In genomic region chr17:63911657-63912100, GRCh38 we compare ENCODE assay signal across 6 cellular contexts. TPM values are rescaled to one million over a fixed set of nuclear protein-coding genes. Genes with fewer than 3 reads are reported as not detected.
DNase-seq lines count a peak whose midpoint lies in the region; ATAC-seq, FAIRE-seq and TF ChIP-seq lines count a peak whose summit lies in the region.

No MANE protein-coding gene starts in this region.

- no peaks in the 10 kb centered on the region for H3K9me3 ChIP-seq in keratinocyte (ENCODE audit: control insufficient read depth, low read depth, low read length)

- H3K9me1 ChIP-seq in keratinocyte (ENCODE audit: control insufficient read depth, extremely low read depth, insufficient read depth, low read length), result no peaks in the 10 kb centered on the region

- DNase-seq in AG08395 (ENCODE audit: low spot score) (peak; percentile 61), LoVo (ENCODE audit: low spot score) (peak; percentile 24), keratinocyte (ENCODE audit: low read depth, low spot score) (no peak)
- DNase-seq in activated T-cell treated with anti-CD3 and anti-CD28 coated beads, Interleukin-2, amount 50 U/mL, for 1 hour, result peak; percentile 67
- peak; percentile 62 to 71 for DNase-seq in stimulated activated naive CD8-positive, alpha-beta T cell treated with anti-CD3 and anti-CD28 coated beads, Interleukin-15, amount 100 ng/mL, for 72 hours

- no peaks in the 10 kb centered on the region for H4K20me1 ChIP-seq in keratinocyte (ENCODE audit: control insufficient read depth, extremely low read depth, insufficient read depth, low read length)

- no peak overlapping the region for H3K4me3 Mint-ChIP-seq in stimulated activated naive CD8-positive, alpha-beta T cell treated with anti-CD3 and anti-CD28 coated beads, Interleukin-15, amount 100 ng/mL, for 72 hours

- no peaks in the 10 kb centered on the region for H3K4me1 ChIP-seq in keratinocyte (ENCODE audit: control insufficient read depth, extremely low read depth, insufficient read depth, low read length)

- H3K27me3 ChIP-seq in keratinocyte (ENCODE audit: control insufficient read depth, extremely low read depth, insufficient read depth, low read length), result no peaks in the 10 kb centered on the region

- H3K36me3 ChIP-seq in keratinocyte (ENCODE audit: control insufficient read depth in 2 of 2, extremely low read depth in 1 of 2, insufficient read depth in 2 of 2, low read length in 2 of 2), result no peaks in the 10 kb centered on the region

- no peak overlapping the region for H3K27ac Mint-ChIP-seq in stimulated activated naive CD8-positive, alpha-beta T cell treated with anti-CD3 and anti-CD28 coated beads, Interleukin-15, amount 100 ng/mL, for 72 hours

- peak; percentile 59 to 67 (median 63) for TF ChIP-seq CTCF in keratinocyte (optimal IDR thresholded peaks at IDR 0.05 in 1 of 3, IDR thresholded peaks at IDR 0.05 in 1 of 3, conservative IDR thresholded peaks at IDR 0.05 in 1 of 3; ENCODE audit: extremely low read depth in 1 of 3, insufficient read depth in 2 of 3, low read length in 3 of 3)

- no peaks in the 10 kb centered on the region for H3K9me3 Mint-ChIP-seq in stimulated activated naive CD8-positive, alpha-beta T cell treated with anti-CD3 and anti-CD28 coated beads, Interleukin-15, amount 100 ng/mL, for 72 hours

- no peak overlapping the region for H3K9ac ChIP-seq in keratinocyte (ENCODE audit: control insufficient read depth, extremely low read depth, insufficient read depth, low read length)

- dilution Hi-C loops in keratinocyte (cut with MboI; ENCODE audit: extremely low pct_ligation_motif_present, low sequenced_read_pairs), result no loop called here

- no peak for FAIRE-seq in keratinocyte (lab: Jason Lieb, UNC)

- no peaks in the 10 kb centered on the region for H3K27me3 Mint-ChIP-seq in stimulated activated naive CD8-positive, alpha-beta T cell treated with anti-CD3 and anti-CD28 coated beads, Interleukin-15, amount 100 ng/mL, for 72 hours

- no peak overlapping the region for H3K27ac ChIP-seq in keratinocyte (ENCODE audit: control insufficient read depth, insufficient read depth, low read length)

- H2AFZ ChIP-seq in keratinocyte (ENCODE audit: control insufficient read depth, low read length), result no peak overlapping the region

- peaks cover 10% of the 10 kb centered on the region for H3K4me1 Mint-ChIP-seq in stimulated activated naive CD8-positive, alpha-beta T cell treated with anti-CD3 and anti-CD28 coated beads, Interleukin-15, amount 100 ng/mL, for 72 hours

- H3K4me3 ChIP-seq in keratinocyte (ENCODE audit: control insufficient read depth in 2 of 3, extremely low read depth in 1 of 3, insufficient read depth in 2 of 3, low read depth in 1 of 3, low read length in 3 of 3), result no peak overlapping the region

- no peaks in the 10 kb centered on the region for H3K79me2 ChIP-seq in keratinocyte (ENCODE audit: control insufficient read depth, insufficient read depth, low read length)

- peak; percentile 72 for ATAC-seq in stimulated activated naive CD8-positive, alpha-beta T cell treated with anti-CD3 and anti-CD28 coated beads, Interleukin-15, amount 100 ng/mL, for 72 hours
- ATAC-seq in GM18870 (IDR thresholded peaks at IDR 0.05; ENCODE audit: unreplicated experiment), result no peak

- H3K4me2 ChIP-seq in keratinocyte (ENCODE audit: control insufficient read depth, extremely low read depth, insufficient read depth, low read depth, low read length), result no peak overlapping the region

RNA-seq across cellular contexts. Expression of gene CSHL1, which starts 0.6 kb away (rescaled TPM):
- polyA plus RNA-seq in keratinocyte, result not detected in 3 replicates
- not detected for polyA plus RNA-seq in keratinocyte (2011; ENCODE audit: low read depth)
- polyA plus RNA-seq in keratinocyte (2011; cell fraction: cytosol; rRNA removed), result not detected in 2 replicates
- not detected in 2 replicates for polyA plus RNA-seq in keratinocyte (2011; cell fraction: nucleus; rRNA removed)
- polyA plus RNA-seq in keratinocyte (2012; ENCODE audit: low replicate concordance), result not detected in 2 replicates
- polyA minus RNA-seq in keratinocyte, result not detected in 3 replicates
- polyA minus RNA-seq in keratinocyte (2011; cell fraction: cytosol; rRNA and poly(A)+ RNA removed), result not detected
- not detected in 2 replicates for polyA minus RNA-seq in keratinocyte (2011; cell fraction: nucleus; rRNA and poly(A)+ RNA removed)

RNA-seq across cellular contexts. Expression of gene GH1, which starts 7.0 kb away (rescaled TPM):
- polyA plus RNA-seq in keratinocyte, result not detected in 3 replicates
- not detected for polyA plus RNA-seq in keratinocyte (2011; ENCODE audit: low read depth)
- polyA plus RNA-seq in keratinocyte (2011; cell fraction: cytosol; rRNA removed), result not detected in 2 replicates
- polyA plus RNA-seq in keratinocyte (2011; cell fraction: nucleus; rRNA removed), result not detected in 2 replicates
- polyA plus RNA-seq in keratinocyte (2012; ENCODE audit: low replicate concordance), result not detected in 2 replicates
- not detected in 3 replicates for polyA minus RNA-seq in keratinocyte
- not detected for polyA minus RNA-seq in keratinocyte (2011; cell fraction: cytosol; rRNA and poly(A)+ RNA removed)
- polyA minus RNA-seq in keratinocyte (2011; cell fraction: nucleus; rRNA and poly(A)+ RNA removed), result not detected in 2 replicates

RNA-seq across cellular contexts. Expression of gene CSH1, which starts 15.3 kb away (rescaled TPM):
- not detected in 3 replicates for polyA plus RNA-seq in keratinocyte
- polyA plus RNA-seq in keratinocyte (2011; ENCODE audit: low read depth), result not detected
- not detected in 2 replicates for polyA plus RNA-seq in keratinocyte (2011; cell fraction: cytosol; rRNA removed)
- not detected in 2 replicates for polyA plus RNA-seq in keratinocyte (2011; cell fraction: nucleus; rRNA removed)
- polyA plus RNA-seq in keratinocyte (2012; ENCODE audit: low replicate concordance), result not detected in 2 replicates
- polyA minus RNA-seq in keratinocyte, result not detected in 3 replicates
- polyA minus RNA-seq in keratinocyte (2011; cell fraction: cytosol; rRNA and poly(A)+ RNA removed), result not detected
- polyA minus RNA-seq in keratinocyte (2011; cell fraction: nucleus; rRNA and poly(A)+ RNA removed), result not detected in 2 replicates

RNA-seq across cellular contexts. Expression of gene CD79B, which starts 20.5 kb away (rescaled TPM):
- 0.07 to 0.24 TPM (median 0.08 TPM) in 3 replicates for polyA plus RNA-seq in keratinocyte
- polyA plus RNA-seq in keratinocyte (2011; ENCODE audit: low read depth), result not detected
- 0.07 TPM in 1 of 2 replicates, not detected in the other for polyA plus RNA-seq in keratinocyte (2011; cell fraction: cytosol; rRNA removed)
- polyA plus RNA-seq in keratinocyte (2011; cell fraction: nucleus; rRNA removed), result not detected in 2 replicates
- not detected in 2 replicates for polyA plus RNA-seq in keratinocyte (2012; ENCODE audit: low replicate concordance)
- polyA minus RNA-seq in keratinocyte, result 0.19 to 0.46 TPM in 2 of 3 replicates, not detected in the other
- polyA minus RNA-seq in keratinocyte (2011; cell fraction: cytosol; rRNA and poly(A)+ RNA removed), result not detected
- polyA minus RNA-seq in keratinocyte (2011; cell fraction: nucleus; rRNA and poly(A)+ RNA removed), result not detected in 2 replicates

RNA-seq across cellular contexts. Expression of gene GH2, which starts 29.9 kb away (rescaled TPM):
- not detected in 3 replicates for polyA plus RNA-seq in keratinocyte
- polyA plus RNA-seq in keratinocyte (2011; ENCODE audit: low read depth), result not detected
- not detected in 2 replicates for polyA plus RNA-seq in keratinocyte (2011; cell fraction: cytosol; rRNA removed)
- not detected in 2 replicates for polyA plus RNA-seq in keratinocyte (2011; cell fraction: nucleus; rRNA removed)
- not detected in 2 replicates for polyA plus RNA-seq in keratinocyte (2012; ENCODE audit: low replicate concordance)
- polyA minus RNA-seq in keratinocyte, result not detected in 3 replicates
- polyA minus RNA-seq in keratinocyte (2011; cell fraction: cytosol; rRNA and poly(A)+ RNA removed), result not detected
- not detected in 2 replicates for polyA minus RNA-seq in keratinocyte (2011; cell fraction: nucleus; rRNA and poly(A)+ RNA removed)
